ENCODE assay signal across 8 cellular contexts in the genomic region with DNA sequence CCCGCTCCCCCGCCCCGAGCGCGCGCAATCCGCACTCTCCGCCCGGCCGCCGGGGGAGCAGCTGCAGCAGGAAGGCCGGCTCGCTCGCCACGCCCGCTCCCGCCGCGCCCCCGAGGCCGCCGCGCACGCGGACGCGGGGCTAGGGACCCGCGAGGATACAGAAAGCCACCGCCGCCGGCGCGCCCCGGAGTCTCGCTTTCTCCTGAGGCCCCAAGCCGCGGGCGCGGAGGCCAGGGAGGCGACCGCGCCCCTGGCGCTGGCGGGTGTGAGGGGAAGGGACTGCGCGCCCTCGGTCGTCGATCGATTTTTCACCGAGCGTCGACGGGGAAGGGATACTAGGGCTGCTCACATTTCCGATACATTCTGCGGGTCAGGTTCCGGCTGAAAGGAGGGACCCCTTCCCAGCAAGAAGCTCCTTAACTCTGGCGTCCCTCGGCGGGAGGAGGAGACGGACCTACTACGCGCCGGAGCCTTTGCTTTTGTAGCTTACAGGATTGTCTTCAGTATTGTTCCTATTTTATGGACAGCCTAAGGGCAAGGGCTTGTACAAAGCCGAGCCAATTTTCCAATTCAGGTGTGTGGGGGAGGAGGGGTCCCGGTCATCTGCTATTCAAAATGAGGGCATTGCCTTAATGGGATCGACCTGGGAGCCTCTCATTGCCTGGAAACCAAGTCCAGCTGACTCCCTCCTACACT.
DNase-seq lines count a peak whose midpoint lies in the region; ATAC-seq lines count a peak whose summit lies in the region.

No MANE protein-coding gene starts in this region.

- DNase-seq in 8988T, result peak; percentile 82
- peak; percentile 95 for DNase-seq in NCI-H2227 (lab: John Stamatoyannopoulos, UW; ENCODE audit: unreplicated experiment)
- DNase-seq in activated CD4-positive, alpha-beta T cell treated with anti-CD3 and anti-CD28 coated beads for 24 hours (ENCODE audit: low read depth in 2 of 2), result peak; percentile 36 to 57
- peak; percentile 95 for DNase-seq in left kidney (ENCODE audit: low read depth, low spot score)
- DNase-seq in stimulated activated CD4-positive, alpha-beta T cell treated with anti-CD3 and anti-CD28 coated beads, Interleukin-1b, Interleukin-23, amount 100 ng/mL, for 48 hours, result peak; percentile 67

- H3K27ac ChIP-seq in cingulate gyrus (ENCODE audit: low read depth, low read length), result peak overlapping the region; percentile 69

- ATAC-seq in GM18511 (IDR thresholded peaks at IDR 0.05; ENCODE audit: unreplicated experiment), result peak; percentile 55
- ATAC-seq in HG03045 (IDR thresholded peaks at IDR 0.05; ENCODE audit: unreplicated experiment), result peak; percentile 60

Comparison
In these comparisons a context has a peak if more than half of its experiments do, and no peak if none do; other contexts are left out.
1. Peak in every context shown above with its lines: DNase-seq, ATAC-seq and H3K27ac ChIP-seq.